Comparison of ENCODE assay signal across 12 cellular contexts in the genomic region with DNA sequence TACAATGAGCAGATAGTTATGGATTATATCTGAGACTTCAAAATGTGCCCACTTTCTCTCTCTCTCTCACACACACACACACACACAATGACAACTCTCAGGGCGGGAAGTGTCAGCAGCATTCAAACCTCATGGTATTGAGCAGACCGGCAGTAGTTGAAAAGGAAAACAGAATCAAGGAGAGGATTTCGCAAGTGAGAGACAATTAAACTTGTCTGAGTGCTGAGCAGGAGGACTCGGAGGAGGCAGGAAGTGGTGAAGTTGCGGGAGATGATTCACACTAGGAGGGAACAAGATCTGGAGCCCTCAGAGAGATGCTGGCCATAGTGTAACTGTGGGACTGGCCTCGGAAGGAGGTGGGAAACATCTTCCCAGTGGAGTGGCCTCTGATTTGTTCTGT.
DNase-seq lines count a peak whose midpoint lies in the region; ATAC-seq and TF ChIP-seq lines count a peak whose summit lies in the region.
"Had no signal": no experiment of that assay in that cellular context is flagged by ENCODE, and none has a peak within 500 bp of the region (broad histone marks: within the 10 kb centered on the region; RNA-seq: fewer than 3 reads in every experiment).

No MANE protein-coding gene starts in this region.

- DNase-seq in HCT116 (ENCODE audit: low read depth, low spot score): peak; percentile 35
- peak; percentile 47 for DNase-seq in RKO (ENCODE audit: low spot score)
- peak; percentile 36 for DNase-seq in smooth muscle cell of the brain vasculature (ENCODE audit: low read depth, low spot score)
- DNase-seq in NCI-H510A treated with DMSO at 0.1 percent for 48 hours (lab: John Stamatoyannopoulos, UW): no peak
- DNase-seq: activated naive CD4-positive, alpha-beta T cell treated with anti-CD3 and anti-CD28 coated beads for 36 hours; naive thymus-derived CD8-positive, alpha-beta T cell; NCI-H2171; stimulated activated CD4-positive, alpha-beta T cell treated with anti-CD3 and anti-CD28 coated beads, Interleukin-2, amount 100 ng/mL, for 48 hours had no signal

- no peak overlapping the region for H3K4me3 ChIP-seq in HCT116 (replicated peaks in 1 of 2; ENCODE audit: low read depth in 1 of 2, low read length in 2 of 2)
- H3K4me3 ChIP-seq: tibial nerve had no signal

- POLR2A ChIA-PET in HCT116 (lab: Charles Lee): no interaction called here

- TF ChIP-seq POLR2A in HCT116 (IDR thresholded peaks at IDR 0.05; ENCODE audit: borderline replicate concordance, extremely low read depth, insufficient read depth, insufficient read length): no peak

- RAD21 ChIA-PET in HCT116 (lab: Charles Lee; ENCODE audit: low non-redundant PET in 1 of 2, low total read pairs in 2 of 2, uncharacterized antibody in 2 of 2, unreplicated experiment in 2 of 2): no interaction called here

- H3K27ac ChIP-seq in HCT116 (ENCODE audit: low read depth, low read length): peak overlapping the region; percentile 11
- H3K27ac ChIP-seq: tibial nerve had no signal

- H3K27me3 ChIP-seq in HCT116 (ENCODE audit: insufficient read depth, low read length): no peaks in the 10 kb centered on the region
- H3K27me3 ChIP-seq: tibial nerve had no signal

- H3K79me2 ChIP-seq in HCT116 (ENCODE audit: insufficient read depth, low read length): no peaks in the 10 kb centered on the region

- intact Hi-C loops in HCT116 (cut with micrococcal nuclease): no loop called here

- H3K4me1 ChIP-seq in HCT116 (ENCODE audit: control insufficient read depth in 1 of 2, insufficient read depth in 2 of 2, low read length in 2 of 2): peaks cover 16 to 30% of the 10 kb centered on the region in 2 experiments
- H3K4me1 ChIP-seq: tibial nerve had no signal

- no peaks in the 10 kb centered on the region for H3K36me3 ChIP-seq in HCT116 (ENCODE audit: control insufficient read depth in 1 of 2, insufficient read depth in 2 of 2, low read length in 2 of 2)
- H3K36me3 ChIP-seq: tibial nerve had no signal

- CTCF ChIA-PET in HCT116 (lab: Charles Lee): no interaction called here

- no TSS peak for BruUV-seq in HCT116 (replicated peaks; lab: Mats Ljungman, UMichigan)

- no peak overlapping the region for H3K9ac ChIP-seq in HCT116 (ENCODE audit: low read length)

- ATAC-seq in HCT116 (peak; percentile 92), esophagus mucosa (peak; percentile 57), GM18867 (IDR thresholded peaks at IDR 0.05; ENCODE audit: unreplicated experiment) (no peak), HG03175 (IDR thresholded peaks at IDR 0.05; ENCODE audit: unreplicated experiment) (no peak)
- ATAC-seq: naive thymus-derived CD8-positive, alpha-beta T cell had no signal

- no peaks in the 10 kb centered on the region for H3K9me2 ChIP-seq in HCT116 (ENCODE audit: insufficient read depth)

- peaks cover 0 to 7% of the 10 kb centered on the region in 2 experiments; a peak in 1 of 4 replicates for H3K9me3 ChIP-seq in HCT116 (ENCODE audit: control insufficient read depth in 1 of 2, insufficient read depth in 1 of 2, low read depth in 1 of 2, low read length in 2 of 2)

- no peak for TF ChIP-seq CTCF in HCT116 (IDR thresholded peaks at IDR 0.05 in 2 of 3, conservative IDR thresholded peaks at IDR 0.05 in 1 of 3; ENCODE audit: borderline replicate concordance in 1 of 3, insufficient read depth in 1 of 3, low read depth in 2 of 3, low read length in 2 of 3)

- H2AFZ ChIP-seq in HCT116 (ENCODE audit: low read depth, low read length, poor library complexity, severe bottlenecking): peak overlapping the region; percentile 51

- peak overlapping the region; percentile 55 for H3K4me2 ChIP-seq in HCT116 (ENCODE audit: low read length)

- TF ChIP-seq RAD21 in HCT116 (IDR thresholded peaks at IDR 0.05; ENCODE audit: low read depth): no peak

- no peaks in the 10 kb centered on the region for H4K20me1 ChIP-seq in HCT116 (ENCODE audit: insufficient read depth)

TF ChIP-seq in HCT116, 20 proteins besides CTCF, POLR2A, EP300 and RAD21:
- TF ChIP-seq FOSL1 (IDR thresholded peaks at IDR 0.05; ENCODE audit: low read depth) (peak; percentile 17; the same call in 1 of the 2 replicates), JUND (IDR thresholded peaks at IDR 0.05) (peak; percentile 50; the same call in 1 of the 2 replicates), SP1 (IDR thresholded peaks at IDR 0.05; ENCODE audit: low read depth) (peak; percentile 53), CEBPB (IDR thresholded peaks at IDR 0.05; ENCODE audit: low read depth) (peak; percentile 95), MAX (IDR thresholded peaks at IDR 0.05) (peak; percentile 71)
- TF ChIP-seq, protein P1, sequence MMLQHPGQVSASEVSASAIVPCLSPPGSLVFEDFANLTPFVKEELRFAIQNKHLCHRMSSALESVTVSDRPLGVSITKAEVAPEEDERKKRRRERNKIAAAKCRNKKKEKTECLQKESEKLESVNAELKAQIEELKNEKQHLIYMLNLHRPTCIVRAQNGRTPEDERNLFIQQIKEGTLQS (IDR thresholded peaks at IDR 0.05): no peak

Comparison
In these comparisons a context has a peak if more than half of its experiments do, and no peak if none do; other contexts are left out.
1. ATAC-seq: peak in HCT116 (single experiment) and esophagus mucosa (single experiment); none in GM18867 (single experiment) and HG03175 (single experiment).